In the genomic region with DNA sequence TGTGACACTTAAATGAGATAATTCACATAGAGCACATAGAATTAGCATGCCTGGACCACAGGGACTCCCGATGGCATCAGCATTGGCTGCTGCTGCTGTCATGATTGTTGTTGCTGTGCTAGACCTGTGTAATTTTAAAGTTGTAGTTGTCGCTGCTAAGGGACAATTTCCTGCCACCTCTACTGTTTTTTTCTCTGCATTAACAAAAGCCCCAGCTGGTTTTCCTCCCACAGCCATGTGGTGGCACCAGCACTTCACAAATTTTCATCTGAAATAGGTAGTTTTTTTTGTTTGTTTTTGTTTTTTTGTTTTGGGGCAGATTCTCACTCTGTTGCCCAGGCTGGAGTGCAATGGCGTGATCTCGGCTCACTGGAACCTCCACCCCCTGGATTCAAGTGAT, we compare ENCODE assay signal across 9 cellular contexts. TPM values are rescaled to one million over a fixed set of nuclear protein-coding genes. Genes with fewer than 3 reads are reported as not detected.
DNase-seq lines count a peak whose midpoint lies in the region; ATAC-seq and TF ChIP-seq lines count a peak whose summit lies in the region.
"Had no signal": no experiment of that assay in that cellular context is flagged by ENCODE, and none has a peak within 500 bp of the region (broad histone marks: within the 10 kb centered on the region; RNA-seq: fewer than 3 reads in every experiment).

No MANE protein-coding gene starts in this region.

- H3K27me3 ChIP-seq in BLaER1 treated with 17β-estradiol and CSF1 and Interleukin-3, amounts not matched to agents 10 nM and 100 nM = no peaks in the 10 kb centered on the region
- H3K27me3 ChIP-seq in HL-60 (ENCODE audit: insufficient read depth, poor library complexity, severe bottlenecking) (no peaks in the 10 kb centered on the region), brain microvascular endothelial cell (replicated peaks) (no peaks in the 10 kb centered on the region), suprapubic skin (no peaks in the 10 kb centered on the region)

- no peak for TF ChIP-seq EP300 in suprapubic skin (IDR thresholded peaks at IDR 0.05)

- in situ Hi-C loops in brain microvascular endothelial cell (cut with HindIII; ENCODE audit: low pct_ligation_motif_present, low sequenced_read_pairs) = no loop called here

- peak overlapping the region in 10 of 11 experiments; percentile 8 to 61 (median 24); a peak in 9 of 22 replicates for H3K4me2 ChIP-seq in BLaER1 treated with 17β-estradiol and CSF1 and Interleukin-3, amounts not matched to agents 10 nM and 100 nM

- no peaks in the 10 kb centered on the region for H3K36me3 ChIP-seq in BLaER1 treated with 17β-estradiol and CSF1 and Interleukin-3, amounts not matched to agents 10 nM and 100 nM
- H3K36me3 ChIP-seq in brain microvascular endothelial cell (replicated peaks) (no peaks in the 10 kb centered on the region), suprapubic skin (no peaks in the 10 kb centered on the region)

- peak; percentile 73 for ATAC-seq in GM18502 (IDR thresholded peaks at IDR 0.05; ENCODE audit: poor library complexity, unreplicated experiment)
- ATAC-seq in HG02610 (IDR thresholded peaks at IDR 0.05; ENCODE audit: unreplicated experiment) = no peak

- TF ChIP-seq CTCF in HL-60 (IDR thresholded peaks at IDR 0.05; ENCODE audit: insufficient read depth, low read length) = peak; percentile 34
- TF ChIP-seq CTCF in brain microvascular endothelial cell (IDR thresholded peaks at IDR 0.05; ENCODE audit: low read depth, low read length, missing control alignments) = peak; percentile 68
- peak; percentile 53 to 54 for TF ChIP-seq CTCF in suprapubic skin (IDR thresholded peaks at IDR 0.05)

- peak overlapping the region in 1 of 11 experiments; percentile 14; a peak in 1 of 22 replicates for H3K9ac ChIP-seq in BLaER1 treated with 17β-estradiol and CSF1 and Interleukin-3, amounts not matched to agents 10 nM and 100 nM

- peaks cover 6 to 41% (median 20%) of the 10 kb centered on the region in 10 experiments for H3K4me1 ChIP-seq in BLaER1 treated with 17β-estradiol and CSF1 and Interleukin-3, amounts not matched to agents 10 nM and 100 nM
- H3K4me1 ChIP-seq in suprapubic skin = peaks cover 1% of the 10 kb centered on the region

- WGBS in suprapubic skin = 11% methylated on average over 4 of the region's 4 CpGs

- H3K27ac ChIP-seq in BLaER1 treated with 17β-estradiol and CSF1 and Interleukin-3, amounts not matched to agents 10 nM and 100 nM = peak overlapping the region in 1 of 11 experiments; percentile 34; a peak in 1 of 22 replicates
- H3K27ac ChIP-seq in HL-60 (replicated peaks) = no peak overlapping the region
- H3K27ac ChIP-seq in brain microvascular endothelial cell = no peak overlapping the region
- H3K27ac ChIP-seq in suprapubic skin = no peak overlapping the region
- H3K27ac ChIP-seq: skin epidermis had no signal

- TF ChIP-seq POLR2A in suprapubic skin (IDR thresholded peaks at IDR 0.05) = no peak

- H3K4me3 ChIP-seq in BLaER1 treated with 17β-estradiol and CSF1 and Interleukin-3, amounts not matched to agents 10 nM and 100 nM = no peak overlapping the region
- H3K4me3 ChIP-seq in HL-60 (replicated peaks; ENCODE audit: insufficient read depth, low read length) (no peak overlapping the region), brain microvascular endothelial cell (ENCODE audit: low read depth, low read length) (no peak overlapping the region), suprapubic skin (no peak overlapping the region)
- H3K4me3 ChIP-seq: skin epidermis had no signal

- no peaks in the 10 kb centered on the region for H4K20me1 ChIP-seq in BLaER1 treated with 17β-estradiol and CSF1 and Interleukin-3, amounts not matched to agents 10 nM and 100 nM

- DNase-seq in HL-60 (ENCODE audit: low read depth in 1 of 2, low spot score in 1 of 2) (peak in 1 of 2 experiments; percentile 36), SW480 (ENCODE audit: low spot score) (peak; percentile 49), brain microvascular endothelial cell (peak; percentile 28), left kidney (ENCODE audit: low read depth, low spot score) (peak; percentile 81), suprapubic skin (ENCODE audit: low spot score in 2 of 2) (no peak)

- H3K9me3 ChIP-seq in BLaER1 treated with 17β-estradiol and CSF1 and Interleukin-3, amounts not matched to agents 10 nM and 100 nM (replicated peaks in 1 of 11) = no peaks in the 10 kb centered on the region
- H3K9me3 ChIP-seq in suprapubic skin = no peaks in the 10 kb centered on the region

RNA-seq across cellular contexts. Expression of gene PRXL2A, which starts 25.4 kb away (rescaled TPM):
- 100 to 1,000 TPM in 3 of 4 donors, 10 to 100 TPM in 1; 91.0 to 106 (median 105) TPM for total RNA-seq in suprapubic skin

RNA-seq across cellular contexts. Expression of gene DYDC2, which starts 26.4 kb away (rescaled TPM):
- 1 to 10 TPM in 1 of 4 donors, not detected in 3; 2.4 TPM for total RNA-seq in suprapubic skin

RNA-seq across cellular contexts. Expression of gene DYDC1, which starts 26.4 kb away (rescaled TPM):
- not detected for total RNA-seq in suprapubic skin

Comparison
In these comparisons a context has a peak if more than half of its experiments do, and no peak if none do; other contexts are left out.
1. DNase-seq: peak in SW480 (single experiment), brain microvascular endothelial cell (single experiment) and left kidney (single experiment); none in suprapubic skin (0 of 2).
2. Peak in every context shown above with its lines, with median percentiles within 50 percentile points of each other: CTCF ChIP-seq.